1 cellular context compared by ENCODE assay signal in the genomic region with DNA sequence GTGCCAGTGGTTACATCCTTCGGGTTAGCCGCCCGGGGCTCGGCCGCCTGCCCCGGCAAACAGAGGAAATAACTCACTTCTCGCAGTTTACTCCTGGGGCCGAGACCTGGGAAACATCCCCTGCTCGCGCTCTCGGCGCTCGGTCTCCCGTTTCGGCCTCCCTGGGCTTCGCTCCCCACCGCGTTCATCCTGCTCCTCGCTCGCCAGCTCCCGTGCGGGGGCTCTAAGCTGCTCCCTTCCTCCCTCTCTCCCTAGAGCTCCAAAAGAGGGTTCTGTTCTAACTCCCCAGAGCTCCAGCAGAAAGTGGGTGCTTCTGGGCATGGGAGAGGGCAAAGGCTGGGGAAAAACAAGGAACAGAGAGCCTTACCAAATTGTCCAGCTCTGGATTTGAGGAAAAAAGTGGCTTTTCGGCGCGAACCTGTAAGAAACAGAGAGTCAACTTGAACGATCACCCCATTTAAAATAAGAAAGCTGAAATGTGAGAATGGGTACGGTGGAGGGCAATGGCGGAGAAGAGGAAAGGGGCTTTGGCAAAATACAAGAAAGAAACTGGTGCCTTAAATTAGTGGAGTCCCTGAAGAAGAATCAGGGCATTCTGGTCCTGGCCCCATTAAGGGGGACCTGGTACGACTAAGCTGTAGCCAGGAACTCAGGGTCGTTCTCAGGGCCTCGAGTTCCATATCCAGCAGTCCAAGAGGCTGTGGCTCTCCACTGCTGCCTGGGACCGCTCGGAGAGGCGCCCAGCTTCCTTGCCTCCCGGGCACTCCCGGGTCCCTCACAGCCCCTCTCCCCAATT.
A peak's percentile ranks its signal among the peaks of the same experiment; 100 is the strongest.
TF ChIP-seq lines count a peak whose summit lies in the region.

No MANE protein-coding gene starts in this region.

TF ChIP-seq in GM23338, 12 proteins besides CTCF, POLR2A, EP300 and RAD21 (continued from another document):
- TF ChIP-seq, protein P1, sequence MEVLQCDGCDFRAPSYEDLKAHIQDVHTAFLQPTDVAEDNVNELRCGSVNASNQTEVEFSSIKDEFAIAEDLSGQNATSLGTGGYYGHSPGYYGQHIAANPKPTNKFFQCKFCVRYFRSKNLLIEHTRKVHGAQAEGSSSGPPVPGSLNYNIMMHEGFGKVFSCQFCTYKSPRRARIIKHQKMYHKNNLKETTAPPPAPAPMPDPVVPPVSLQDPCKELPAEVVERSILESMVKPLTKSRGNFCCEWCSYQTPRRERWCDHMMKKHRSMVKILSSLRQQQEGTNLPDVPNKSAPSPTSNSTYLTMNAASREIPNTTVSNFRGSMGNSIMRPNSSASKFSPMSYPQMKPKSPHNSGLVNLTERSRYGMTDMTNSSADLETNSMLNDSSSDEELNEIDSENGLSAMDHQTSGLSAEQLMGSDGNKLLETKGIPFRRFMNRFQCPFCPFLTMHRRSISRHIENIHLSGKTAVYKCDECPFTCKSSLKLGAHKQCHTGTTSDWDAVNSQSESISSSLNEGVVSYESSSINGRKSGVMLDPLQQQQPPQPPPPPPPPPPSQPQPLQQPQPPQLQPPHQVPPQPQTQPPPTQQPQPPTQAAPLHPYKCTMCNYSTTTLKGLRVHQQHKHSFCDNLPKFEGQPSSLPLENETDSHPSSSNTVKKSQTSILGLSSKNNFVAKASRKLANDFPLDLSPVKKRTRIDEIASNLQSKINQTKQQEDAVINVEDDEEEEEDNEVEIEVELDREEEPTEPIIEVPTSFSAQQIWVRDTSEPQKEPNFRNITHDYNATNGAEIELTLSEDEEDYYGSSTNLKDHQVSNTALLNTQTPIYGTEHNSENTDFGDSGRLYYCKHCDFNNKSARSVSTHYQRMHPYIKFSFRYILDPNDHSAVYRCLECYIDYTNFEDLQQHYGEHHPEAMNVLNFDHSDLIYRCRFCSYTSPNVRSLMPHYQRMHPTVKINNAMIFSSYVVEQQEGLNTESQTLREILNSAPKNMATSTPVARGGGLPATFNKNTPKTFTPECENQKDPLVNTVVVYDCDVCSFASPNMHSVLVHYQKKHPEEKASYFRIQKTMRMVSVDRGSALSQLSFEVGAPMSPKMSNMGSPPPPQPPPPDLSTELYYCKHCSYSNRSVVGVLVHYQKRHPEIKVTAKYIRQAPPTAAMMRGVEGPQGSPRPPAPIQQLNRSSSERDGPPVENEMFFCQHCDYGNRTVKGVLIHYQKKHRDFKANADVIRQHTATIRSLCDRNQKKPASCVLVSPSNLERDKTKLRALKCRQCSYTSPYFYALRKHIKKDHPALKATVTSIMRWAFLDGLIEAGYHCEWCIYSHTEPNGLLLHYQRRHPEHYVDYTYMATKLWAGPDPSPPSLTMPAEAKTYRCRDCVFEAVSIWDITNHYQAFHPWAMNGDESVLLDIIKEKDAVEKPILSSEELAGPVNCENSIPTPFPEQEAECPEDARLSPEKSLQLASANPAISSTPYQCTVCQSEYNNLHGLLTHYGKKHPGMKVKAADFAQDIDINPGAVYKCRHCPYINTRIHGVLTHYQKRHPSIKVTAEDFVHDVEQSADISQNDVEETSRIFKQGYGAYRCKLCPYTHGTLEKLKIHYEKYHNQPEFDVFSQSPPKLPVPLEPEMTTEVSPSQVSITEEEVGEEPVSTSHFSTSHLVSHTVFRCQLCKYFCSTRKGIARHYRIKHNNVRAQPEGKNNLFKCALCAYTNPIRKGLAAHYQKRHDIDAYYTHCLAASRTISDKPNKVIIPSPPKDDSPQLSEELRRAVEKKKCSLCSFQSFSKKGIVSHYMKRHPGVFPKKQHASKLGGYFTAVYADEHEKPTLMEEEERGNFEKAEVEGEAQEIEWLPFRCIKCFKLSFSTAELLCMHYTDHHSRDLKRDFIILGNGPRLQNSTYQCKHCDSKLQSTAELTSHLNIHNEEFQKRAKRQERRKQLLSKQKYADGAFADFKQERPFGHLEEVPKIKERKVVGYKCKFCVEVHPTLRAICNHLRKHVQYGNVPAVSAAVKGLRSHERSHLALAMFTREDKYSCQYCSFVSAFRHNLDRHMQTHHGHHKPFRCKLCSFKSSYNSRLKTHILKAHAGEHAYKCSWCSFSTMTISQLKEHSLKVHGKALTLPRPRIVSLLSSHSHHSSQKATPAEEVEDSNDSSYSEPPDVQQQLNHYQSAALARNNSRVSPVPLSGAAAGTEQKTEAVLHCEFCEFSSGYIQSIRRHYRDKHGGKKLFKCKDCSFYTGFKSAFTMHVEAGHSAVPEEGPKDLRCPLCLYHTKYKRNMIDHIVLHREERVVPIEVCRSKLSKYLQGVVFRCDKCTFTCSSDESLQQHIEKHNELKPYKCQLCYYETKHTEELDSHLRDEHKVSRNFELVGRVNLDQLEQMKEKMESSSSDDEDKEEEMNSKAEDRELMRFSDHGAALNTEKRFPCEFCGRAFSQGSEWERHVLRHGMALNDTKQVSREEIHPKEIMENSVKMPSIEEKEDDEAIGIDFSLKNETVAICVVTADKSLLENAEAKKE (CRISPR knock-in tag; IDR thresholded peaks at IDR 0.05): no peak
- TF ChIP-seq, protein P2, sequence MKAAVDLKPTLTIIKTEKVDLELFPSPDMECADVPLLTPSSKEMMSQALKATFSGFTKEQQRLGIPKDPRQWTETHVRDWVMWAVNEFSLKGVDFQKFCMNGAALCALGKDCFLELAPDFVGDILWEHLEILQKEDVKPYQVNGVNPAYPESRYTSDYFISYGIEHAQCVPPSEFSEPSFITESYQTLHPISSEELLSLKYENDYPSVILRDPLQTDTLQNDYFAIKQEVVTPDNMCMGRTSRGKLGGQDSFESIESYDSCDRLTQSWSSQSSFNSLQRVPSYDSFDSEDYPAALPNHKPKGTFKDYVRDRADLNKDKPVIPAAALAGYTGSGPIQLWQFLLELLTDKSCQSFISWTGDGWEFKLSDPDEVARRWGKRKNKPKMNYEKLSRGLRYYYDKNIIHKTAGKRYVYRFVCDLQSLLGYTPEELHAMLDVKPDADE (IDR thresholded peaks at IDR 0.05): no peak
- TF ChIP-seq POLR2AphosphoS5 (IDR thresholded peaks at IDR 0.05; ENCODE audit: low read depth) (no peak), ZNF331 (CRISPR knock-in tag; IDR thresholded peaks at IDR 0.05; ENCODE audit: low read depth) (no peak), CREB1 (CRISPR knock-in tag; IDR thresholded peaks at IDR 0.05; ENCODE audit: low read depth) (no peak), NANOG (IDR thresholded peaks at IDR 0.05; ENCODE audit: borderline replicate concordance) (no peak), JUNB (IDR thresholded peaks at IDR 0.05; ENCODE audit: unreplicated experiment) (no peak), STAT1 (IDR thresholded peaks at IDR 0.05; ENCODE audit: unreplicated experiment) (no peak), ZNF114 (CRISPR knock-in tag; IDR thresholded peaks at IDR 0.05) (no peak), EZH2 (IDR thresholded peaks at IDR 0.05; ENCODE audit: low read depth, unreplicated experiment) (peak; percentile 90), EZH2phosphoT487 (IDR thresholded peaks at IDR 0.05; ENCODE audit: unreplicated experiment) (peak; percentile 24)
TF ChIP-seq in GM23338: peak in this region for 2.
